21 cellular contexts compared by ENCODE assay signal in genomic region chr9:134460206-134460605, GRCh38.
"Had no signal": no experiment of that assay in that cellular context is flagged by ENCODE, and none has a peak within 500 bp of the region (broad histone marks: within the 10 kb centered on the region; RNA-seq: fewer than 3 reads in every experiment).

No MANE protein-coding gene starts in this region.

- H3K27ac ChIP-seq: coronary artery, foreskin keratinocyte, left ventricle myocardium inferior, skin epidermis, tibial artery, upper lobe of right lung, vagina had no signal

- H3K4me1 ChIP-seq: foreskin keratinocyte had no signal

- FAIRE-seq: endothelial cell of umbilical vein, kidney had no signal

- H3K27me3 ChIP-seq: foreskin keratinocyte, tibial artery, upper lobe of right lung, vagina had no signal

- H3K4me3 ChIP-seq: coronary artery, left ventricle myocardium inferior, lung, skin epidermis, tibial artery, upper lobe of right lung, vagina had no signal

- H3K36me3 ChIP-seq: left ventricle myocardium inferior, tibial artery, upper lobe of right lung, vagina had no signal

- DNase-seq: effector CD4-positive, alpha-beta T cell; endodermal cell; erythroblast; foreskin keratinocyte; immature natural killer cell; kidney; left cardiac atrium; left ventricle myocardium inferior; mesenchymal stem cell; naive B cell; nephron progenitor cell; stimulated activated CD4-positive, alpha-beta T cell treated with anti-CD3 and anti-CD28 coated beads, Interleukin-12 subunit alpha, Interleukin-12 subunit beta, amount 100 ng/mL, for 4 hours; stimulated activated naive CD4-positive, alpha-beta T cell treated with Interleukin-2 at 50 U/mL for 16 hours; tibial artery; upper lobe of right lung had no signal

- H3K9me3 ChIP-seq: upper lobe of right lung, vagina had no signal

- ATAC-seq: foreskin keratinocyte, left cardiac atrium, sciatic nerve, upper lobe of right lung had no signal
